7 cellular contexts compared by ENCODE assay signal in the genomic region with DNA sequence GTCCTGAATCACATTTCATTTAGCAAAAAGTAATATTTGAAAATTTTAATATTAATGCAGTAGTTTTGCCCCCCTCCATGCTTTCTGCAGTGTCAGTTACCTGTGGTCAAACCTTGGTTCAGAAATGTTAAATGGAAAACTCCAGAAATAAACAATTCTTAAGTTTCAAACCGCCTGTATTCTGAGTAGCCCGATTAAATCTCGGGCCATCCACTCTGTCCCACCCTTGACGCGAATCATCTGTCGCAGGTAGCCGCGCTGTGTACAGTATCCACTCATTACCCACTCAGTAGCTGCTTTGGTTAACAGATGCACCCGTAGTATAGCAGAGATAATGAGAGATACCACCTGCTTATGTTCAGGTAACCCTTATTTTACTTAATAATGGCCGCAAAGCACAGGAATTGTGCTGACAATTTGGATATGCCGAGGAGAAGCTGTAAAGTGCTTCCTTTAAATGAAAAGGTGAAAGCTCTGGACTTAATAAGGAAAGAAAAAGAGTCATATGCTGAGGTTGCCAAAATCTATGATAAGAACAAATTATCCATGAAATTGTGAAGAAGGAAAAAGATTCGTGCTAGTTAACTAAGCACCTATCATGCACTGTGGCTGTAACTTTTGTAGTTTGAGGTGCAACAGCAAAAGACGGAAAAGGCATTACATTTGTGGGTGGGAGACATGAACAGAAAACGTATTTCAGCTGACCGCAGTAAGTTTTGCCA. TPM values are rescaled to one million over a fixed set of nuclear protein-coding genes. Genes with fewer than 3 reads are reported as not detected.
DNase-seq lines count a peak whose midpoint lies in the region; ATAC-seq and TF ChIP-seq lines count a peak whose summit lies in the region.

No MANE protein-coding gene starts in this region.

- no peak for TF ChIP-seq CTCF in fibroblast of mammary gland (conservative IDR thresholded peaks at IDR 0.05; ENCODE audit: control insufficient read depth, insufficient read depth, low read depth, low read length)

- H3K9me3 ChIP-seq in SJCRH30 (replicated peaks) (no peaks in the 10 kb centered on the region), skeletal muscle tissue (ENCODE audit: control insufficient read depth in 3 of 3, low read length in 3 of 3) (no peaks in the 10 kb centered on the region)

- H3K4me3 ChIP-seq in H7 (ENCODE audit: insufficient read depth, low read depth, low read length): peak overlapping the region; percentile 10
- peak overlapping the region; percentile 89 for H3K4me3 ChIP-seq in SJCRH30
- H3K4me3 ChIP-seq in fibroblast of mammary gland (ENCODE audit: control insufficient read depth, low read depth, low read length): peak overlapping the region; percentile 86
- peak overlapping the region; percentile 82 to 96 (median 84) for H3K4me3 ChIP-seq in skeletal muscle tissue (ENCODE audit: low read length in 3 of 3)

- H3K4me1 ChIP-seq in SJCRH30 (no peaks in the 10 kb centered on the region), skeletal muscle tissue (ENCODE audit: control insufficient read depth in 3 of 3, insufficient read depth in 3 of 3, low read length in 3 of 3) (peaks cover 3 to 18% (median 18%) of the 10 kb centered on the region in 3 donors)

- H3K27me3 ChIP-seq in H7 (ENCODE audit: control insufficient read depth, insufficient read depth, low read length) (peaks cover 4% of the 10 kb centered on the region; the same call in 1 of the 2 replicates), SJCRH30 (no peaks in the 10 kb centered on the region), skeletal muscle tissue (ENCODE audit: control insufficient read depth in 3 of 3, insufficient read depth in 3 of 3, low read length in 3 of 3) (peaks cover 2 to 18% (median 9%) of the 10 kb centered on the region in 3 donors)

- ATAC-seq in HG03460 (IDR thresholded peaks at IDR 0.05; ENCODE audit: unreplicated experiment): no peak

- H3K36me3 ChIP-seq in H7 (replicated peaks; ENCODE audit: control insufficient read depth, insufficient read depth, low read length) (no peaks in the 10 kb centered on the region), SJCRH30 (no peaks in the 10 kb centered on the region), skeletal muscle tissue (ENCODE audit: control insufficient read depth in 3 of 3, insufficient read depth in 3 of 3, low read length in 3 of 3) (no peaks in the 10 kb centered on the region)

- DNase-seq in H7 (no peak), SJCRH30 (no peak), fibroblast of mammary gland (ENCODE audit: low read depth) (no peak), dedifferentiated amniotic fluid mesenchymal stem cell (ENCODE audit: extremely low spot score) (no peak), medulla oblongata (ENCODE audit: extremely low spot score) (no peak)

- peak overlapping the region; percentile 100 for H3K27ac ChIP-seq in SJCRH30
- H3K27ac ChIP-seq in skeletal muscle tissue (ENCODE audit: low read depth, low read length): peak overlapping the region; percentile 99

- H3K9ac ChIP-seq in skeletal muscle tissue (ENCODE audit: low read depth in 1 of 3, low read length in 3 of 3): peak overlapping the region; percentile 91 to 99 (median 93)

RNA-seq across cellular contexts. Expression of gene SCYL3, which starts 0.9 kb away (rescaled TPM):
- 5.9 and 8.5 TPM in 2 replicates for total RNA-seq in H7 (2014; rRNA removed; shearing (Covaris generic))
- 3.7 and 4.6 TPM in 2 replicates for total RNA-seq in SJCRH30 (2014; rRNA removed; shearing (Covaris generic))
- 8.4 TPM for total RNA-seq in skeletal muscle tissue

Comparison
In these comparisons a context has a peak if more than half of its experiments do, and no peak if none do; other contexts are left out.
1. H3K4me3 ChIP-seq: peak in every context shown above with its lines; median percentile 89 in SJCRH30; 86 in fibroblast of mammary gland; 84 in skeletal muscle tissue; 10 in H7.